Comparison of ENCODE assay signal across 26 cellular contexts in genomic region chr4:98242538-98242937, GRCh38. TPM values are rescaled to one million over a fixed set of nuclear protein-coding genes. Genes with fewer than 3 reads are reported as not detected.
DNase-seq lines count a peak whose midpoint lies in the region; ATAC-seq and TF ChIP-seq lines count a peak whose summit lies in the region.
"Had no signal": no experiment of that assay in that cellular context is flagged by ENCODE, and none has a peak within 500 bp of the region (broad histone marks: within the 10 kb centered on the region; RNA-seq: fewer than 3 reads in every experiment).

No MANE protein-coding gene starts in this region.

- no peaks in the 10 kb centered on the region for H3K79me2 ChIP-seq in SK-N-SH (ENCODE audit: insufficient read depth)

- H2AFZ ChIP-seq in SK-N-SH (ENCODE audit: low read depth): peak overlapping the region; percentile 43

- no peaks in the 10 kb centered on the region for H3K9me2 ChIP-seq in SK-N-SH

- 18% methylated on average over 2 of the region's 2 CpGs for WGBS in SK-N-SH (ENCODE audit: low lambda C conversion rate)

- DNase-seq in LHCN-M2 (ENCODE audit: low read depth): peak; percentile 45
- DNase-seq in SK-N-SH: no peak
- DNase-seq in epithelial cell of prostate (ENCODE audit: low read depth, low spot score): peak; percentile 33
- DNase-seq in stimulated activated effector memory CD8-positive, alpha-beta T cell treated with anti-CD3 and anti-CD28 coated beads, Interleukin-12 subunit alpha, Interleukin-12 subunit beta, amount 100 ng/mL, for 72 hours (ENCODE audit: low spot score in 2 of 2): no peak
- DNase-seq in GM19240 (ENCODE audit: insufficient read length, low spot score): no peak
- no peak for DNase-seq in brain microvascular endothelial cell
- DNase-seq: Caco-2; CD8-positive, alpha-beta T cell; DMS79 treated with DMSO at 0.1 percent for 48 hours; HFFc6; Kasumi-1; MM.1S; NCI-H2081; NCI-H2227 treated with DMSO at 0.1 percent for 48 hours; NCI-H510A; NCI-H69; Peyer's patch; SHP77 treated with DMSO at 0.1 percent for 48 hours; SW 1271 had no signal

- in situ Hi-C loops in brain microvascular endothelial cell (cut with HindIII; ENCODE audit: low pct_ligation_motif_present, low sequenced_read_pairs): no loop called here

- H3K4me3 ChIP-seq in SK-N-SH (ENCODE audit: low read depth in 2 of 2, low read length in 1 of 2): no peak overlapping the region
- no peak overlapping the region for H3K4me3 ChIP-seq in brain microvascular endothelial cell (ENCODE audit: low read depth, low read length)
- H3K4me3 ChIP-seq: GM23338, HAP-1, K562, Peyer's patch had no signal

- no peaks in the 10 kb centered on the region for H3K4me1 Mint-ChIP-seq in stimulated activated effector memory CD8-positive, alpha-beta T cell treated with anti-CD3 and anti-CD28 coated beads, Interleukin-12 subunit alpha, Interleukin-12 subunit beta, amount 100 ng/mL, for 72 hours
- H3K4me1 Mint-ChIP-seq: B cell had no signal

- no peaks in the 10 kb centered on the region for H3K9me3 ChIP-seq in SK-N-SH
- H3K9me3 ChIP-seq: Caco-2, HAP-1, Peyer's patch had no signal

- H3K27ac ChIP-seq in SK-N-SH (ENCODE audit: low read depth in 2 of 2, low read length in 1 of 2): no peak overlapping the region
- no peak overlapping the region for H3K27ac ChIP-seq in epithelial cell of prostate
- H3K27ac ChIP-seq in brain microvascular endothelial cell: no peak overlapping the region
- H3K27ac ChIP-seq: C4-2B, Peyer's patch had no signal

- no peaks in the 10 kb centered on the region for H3F3A ChIP-seq in SK-N-SH (replicated peaks; ENCODE audit: insufficient read depth)

- POLR2A ChIA-PET in SK-N-SH (lab: Yijun Ruan, JAX): no interaction called here

- no peaks in the 10 kb centered on the region for H3K4me1 ChIP-seq in SK-N-SH (ENCODE audit: control insufficient read depth in 1 of 2, insufficient read depth in 2 of 2, low read depth in 1 of 2, low read length in 1 of 2)
- H3K4me1 ChIP-seq: Caco-2, HAP-1, Peyer's patch had no signal

- no peak overlapping the region for H3K9ac ChIP-seq in SK-N-SH

- H3K4me3 Mint-ChIP-seq in stimulated activated effector memory CD8-positive, alpha-beta T cell treated with anti-CD3 and anti-CD28 coated beads, Interleukin-12 subunit alpha, Interleukin-12 subunit beta, amount 100 ng/mL, for 72 hours: no peak overlapping the region
- H3K4me3 Mint-ChIP-seq: B cell; CD8-positive, alpha-beta T cell; GM23338; HFFc6 had no signal

- H3K36me3 ChIP-seq in SK-N-SH (replicated peaks in 1 of 2; ENCODE audit: control insufficient read depth in 1 of 2, insufficient read depth in 2 of 2, low read length in 1 of 2) (no peaks in the 10 kb centered on the region), brain microvascular endothelial cell (replicated peaks) (no peaks in the 10 kb centered on the region)
- H3K36me3 ChIP-seq: HAP-1, Peyer's patch had no signal

- H3K27me3 ChIP-seq in SK-N-SH (ENCODE audit: insufficient read depth) (no peaks in the 10 kb centered on the region), brain microvascular endothelial cell (replicated peaks) (no peaks in the 10 kb centered on the region)
- H3K27me3 ChIP-seq: Peyer's patch had no signal

- CTCF ChIA-PET in SK-N-SH (lab: Yijun Ruan, JAX): interaction anchor here (0.9 kb wide), 1 partner anchor 541 kb away, joined by 3 read pairs; no protein-coding TSS in a partner anchor

- H4K20me1 ChIP-seq in SK-N-SH (ENCODE audit: insufficient read depth): no peaks in the 10 kb centered on the region

- no peak overlapping the region for H3K27ac Mint-ChIP-seq in stimulated activated effector memory CD8-positive, alpha-beta T cell treated with anti-CD3 and anti-CD28 coated beads, Interleukin-12 subunit alpha, Interleukin-12 subunit beta, amount 100 ng/mL, for 72 hours
- H3K27ac Mint-ChIP-seq: B cell; CD8-positive, alpha-beta T cell; GM23338; HFFc6 had no signal

- no peaks in the 10 kb centered on the region for H3K9me3 Mint-ChIP-seq in stimulated activated effector memory CD8-positive, alpha-beta T cell treated with anti-CD3 and anti-CD28 coated beads, Interleukin-12 subunit alpha, Interleukin-12 subunit beta, amount 100 ng/mL, for 72 hours
- H3K9me3 Mint-ChIP-seq: CD8-positive, alpha-beta T cell; GM23338; HFFc6 had no signal

- H3K4me2 ChIP-seq in SK-N-SH: 0 out of 2 replicates have a peak overlapping the region, but pooled peaks have one; percentile 23
- H3K4me2 ChIP-seq: GM23338 had no signal

- no peak for ATAC-seq in stimulated activated effector memory CD8-positive, alpha-beta T cell treated with anti-CD3 and anti-CD28 coated beads, Interleukin-12 subunit alpha, Interleukin-12 subunit beta, amount 100 ng/mL, for 72 hours
- no peak for ATAC-seq in GM18517 (IDR thresholded peaks at IDR 0.05; ENCODE audit: unreplicated experiment)
- ATAC-seq: CD8-positive, alpha-beta T cell; GM23338; HepG2; K562 had no signal

- peak in 1 of 2 experiments; percentile 61; a peak in 1 of 4 replicates for TF ChIP-seq EP300 in SK-N-SH (IDR thresholded peaks at IDR 0.05; ENCODE audit: borderline replicate concordance in 1 of 2, low read depth in 1 of 2, low read length in 1 of 2)

- no peaks in the 10 kb centered on the region for H3K36me3 Mint-ChIP-seq in stimulated activated effector memory CD8-positive, alpha-beta T cell treated with anti-CD3 and anti-CD28 coated beads, Interleukin-12 subunit alpha, Interleukin-12 subunit beta, amount 100 ng/mL, for 72 hours
- H3K36me3 Mint-ChIP-seq: CD8-positive, alpha-beta T cell had no signal

- no peak for TF ChIP-seq RAD21 in SK-N-SH (IDR thresholded peaks at IDR 0.05; ENCODE audit: low read length)

- TF ChIP-seq CTCF in SK-N-SH (IDR thresholded peaks at IDR 0.05) (no peak), brain microvascular endothelial cell (IDR thresholded peaks at IDR 0.05; ENCODE audit: low read depth, low read length, missing control alignments) (no peak)

TF ChIP-seq in SK-N-SH, 30 proteins besides CTCF, POLR2A, EP300 and RAD21:
- TF ChIP-seq PBX3 (IDR thresholded peaks at IDR 0.05) (peak; percentile 23; the same call in 1 of the 2 replicates), POLR2AphosphoS5 (IDR thresholded peaks at IDR 0.05; ENCODE audit: low read depth, low read length) (no peak), JUND (IDR thresholded peaks at IDR 0.05) (peak; percentile 49), SIN3A (IDR thresholded peaks at IDR 0.05; ENCODE audit: borderline replicate concordance, low read depth, low read length) (no peak), FOXM1 (IDR thresholded peaks at IDR 0.05; ENCODE audit: low read depth) (0 out of 2 replicates have a peak, but pooled peaks have one; percentile 57), MAX (IDR thresholded peaks at IDR 0.05; ENCODE audit: low read depth) (0 out of 2 replicates have a peak, but pooled peaks have one; percentile 35), FOSL2 (IDR thresholded peaks at IDR 0.05; ENCODE audit: borderline replicate concordance, low read depth) (peak; percentile 23; the same call in 1 of the 2 replicates), REST (IDR thresholded peaks at IDR 0.05; ENCODE audit: low read depth, low read length) (no peak), NFIC (IDR thresholded peaks at IDR 0.05; ENCODE audit: borderline replicate concordance) (peak; percentile 56; the same call in 1 of the 2 replicates), RCOR1 (IDR thresholded peaks at IDR 0.05; ENCODE audit: low read length) (no peak), TCF12 (IDR thresholded peaks at IDR 0.05) (peak; percentile 84), FOXJ3 (CRISPR knock-in tag; IDR thresholded peaks at IDR 0.05) (no peak), YY1 (IDR thresholded peaks at IDR 0.05; ENCODE audit: low read depth) (no peak), TEAD4 (IDR thresholded peaks at IDR 0.05; ENCODE audit: borderline replicate concordance, insufficient read depth) (peak; percentile 57; the same call in 1 of the 2 replicates)

RNA-seq across cellular contexts. Expression of gene RAP1GDS1, which starts 18.6 kb away (rescaled TPM):
- total RNA-seq in LHCN-M2 (2014; rRNA removed): 113 and 116 TPM in 2 replicates
- 49.1 TPM for polyA plus RNA-seq in LHCN-M2 (2012)
- 25.6 and 31.3 TPM in 2 replicates for polyA plus RNA-seq in SK-N-SH (2012; rRNA removed)
- 34.6 and 34.9 TPM in 2 replicates for polyA plus RNA-seq in SK-N-SH (2012; cell fraction: cytosol; rRNA removed)
- 18.0 and 39.1 TPM in 2 replicates for polyA plus RNA-seq in SK-N-SH (2012; cell fraction: nucleus; rRNA removed)

Comparison
In these comparisons a context has a peak if more than half of its experiments do, and no peak if none do; other contexts are left out.
1. DNase-seq: peak in LHCN-M2 (single experiment) and epithelial cell of prostate (single experiment); none in SK-N-SH (single experiment), stimulated activated effector memory CD8-positive, alpha-beta T cell treated with anti-CD3 and anti-CD28 coated beads, Interleukin-12 subunit alpha, Interleukin-12 subunit beta, amount 100 ng/mL, for 72 hours (0 of 2), GM19240 (single experiment) and brain microvascular endothelial cell (single experiment).